Comparison of ENCODE assay signal across 2 cellular contexts in the genomic region with DNA sequence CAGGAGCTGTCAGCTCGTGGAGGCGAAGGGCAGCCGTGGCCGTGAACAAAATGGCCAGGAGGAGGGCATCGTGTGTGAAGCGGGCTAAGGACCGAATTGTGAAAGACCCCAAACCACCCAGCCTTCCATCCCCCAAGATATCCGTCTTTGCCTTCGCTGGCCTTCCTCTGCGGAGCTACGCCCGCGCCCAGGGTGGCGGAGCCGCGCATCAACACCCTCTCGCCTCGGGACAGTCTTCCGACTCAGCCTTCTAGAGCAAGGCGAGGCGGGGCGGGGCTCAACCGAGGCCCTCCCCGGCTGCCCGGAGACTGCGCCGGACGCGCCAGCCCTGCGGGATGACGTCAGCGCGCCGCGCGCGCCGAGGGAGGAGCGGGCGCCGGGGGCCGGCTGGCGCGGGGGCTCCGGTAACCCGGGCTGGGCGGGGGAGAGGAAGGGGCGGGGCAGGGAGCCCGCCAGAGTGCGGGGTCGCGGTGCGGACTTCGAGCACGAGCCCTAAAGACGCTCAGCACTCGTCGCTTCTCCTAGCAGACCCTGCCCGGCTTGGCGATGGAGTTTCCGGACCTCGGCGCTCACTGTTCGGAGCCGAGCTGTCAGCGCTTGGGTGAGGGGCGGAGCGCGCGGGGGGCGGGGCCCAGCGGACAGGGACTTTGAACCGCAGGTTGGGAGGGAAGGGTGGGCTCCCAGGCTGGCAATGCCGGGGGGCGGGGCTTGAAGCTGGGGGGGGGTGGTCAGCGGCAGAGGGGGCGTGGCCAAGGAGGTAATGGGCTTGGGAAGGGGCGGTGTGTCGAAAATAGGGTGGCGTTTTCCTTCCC.
A peak's percentile ranks its signal among the peaks of the same experiment; 100 is the strongest.
TF ChIP-seq lines count a peak whose summit lies in the region.

A gene with protein sequence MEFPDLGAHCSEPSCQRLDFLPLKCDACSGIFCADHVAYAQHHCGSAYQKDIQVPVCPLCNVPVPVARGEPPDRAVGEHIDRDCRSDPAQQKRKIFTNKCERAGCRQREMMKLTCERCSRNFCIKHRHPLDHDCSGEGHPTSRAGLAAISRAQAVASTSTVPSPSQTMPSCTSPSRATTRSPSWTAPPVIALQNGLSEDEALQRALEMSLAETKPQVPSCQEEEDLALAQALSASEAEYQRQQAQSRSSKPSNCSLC (plus strand): TSS at position 341 of the 812 bp plus-strand sequence. CDS start 206 bp downstream, at position 547.

TF ChIP-seq in IMR-90, 13 proteins besides CTCF, POLR2A, EP300 and RAD21:
- TF ChIP-seq FOS (IDR thresholded peaks at IDR 0.05; ENCODE audit: low read depth, low read length) (peak; percentile 6; the same call in 1 of the 2 replicates), SMC3 (IDR thresholded peaks at IDR 0.05; ENCODE audit: low read depth, low read length) (no peak), MAFK (IDR thresholded peaks at IDR 0.05; ENCODE audit: low read depth, low read length) (no peak), BHLHE40 (IDR thresholded peaks at IDR 0.05; ENCODE audit: low read depth, low read length) (no peak), CEBPB (IDR thresholded peaks at IDR 0.05; ENCODE audit: low read depth, low read length) (0 out of 2 replicates have a peak, but pooled peaks have one; percentile 22), USF2 (IDR thresholded peaks at IDR 0.05; ENCODE audit: low read depth, low read length) (no peak), RCOR1 (IDR thresholded peaks at IDR 0.05; ENCODE audit: insufficient replicate concordance, low read length) (no peak), CHD1 (IDR thresholded peaks at IDR 0.05; ENCODE audit: low read depth, low read length) (no peak), MAZ (IDR thresholded peaks at IDR 0.05; ENCODE audit: borderline replicate concordance, low read depth, low read length) (peak; percentile 97), MXI1 (IDR thresholded peaks at IDR 0.05; ENCODE audit: borderline replicate concordance, low read depth, low read length) (0 out of 2 replicates have a peak, but pooled peaks have one; percentile 11)
- TF ChIP-seq, protein P1, sequence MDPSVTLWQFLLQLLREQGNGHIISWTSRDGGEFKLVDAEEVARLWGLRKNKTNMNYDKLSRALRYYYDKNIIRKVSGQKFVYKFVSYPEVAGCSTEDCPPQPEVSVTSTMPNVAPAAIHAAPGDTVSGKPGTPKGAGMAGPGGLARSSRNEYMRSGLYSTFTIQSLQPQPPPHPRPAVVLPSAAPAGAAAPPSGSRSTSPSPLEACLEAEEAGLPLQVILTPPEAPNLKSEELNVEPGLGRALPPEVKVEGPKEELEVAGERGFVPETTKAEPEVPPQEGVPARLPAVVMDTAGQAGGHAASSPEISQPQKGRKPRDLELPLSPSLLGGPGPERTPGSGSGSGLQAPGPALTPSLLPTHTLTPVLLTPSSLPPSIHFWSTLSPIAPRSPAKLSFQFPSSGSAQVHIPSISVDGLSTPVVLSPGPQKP (IDR thresholded peaks at IDR 0.05; ENCODE audit: borderline replicate concordance, low read depth, low read length), result no peak

TF ChIP-seq in endothelial cell of umbilical vein, 7 proteins besides CTCF, POLR2A, EP300 and RAD21:
- TF ChIP-seq EZH2 (IDR thresholded peaks at IDR 0.05; ENCODE audit: borderline replicate concordance, low read depth, low read length, severe bottlenecking) (no peak), POLR2AphosphoS5 (IDR thresholded peaks at IDR 0.05; ENCODE audit: insufficient read depth, low read depth, low read length) (peak; percentile 98)
TF ChIP-seq in endothelial cell of umbilical vein: peak in this region for 1.
